3 cellular contexts compared by ENCODE assay signal in the genomic region with DNA sequence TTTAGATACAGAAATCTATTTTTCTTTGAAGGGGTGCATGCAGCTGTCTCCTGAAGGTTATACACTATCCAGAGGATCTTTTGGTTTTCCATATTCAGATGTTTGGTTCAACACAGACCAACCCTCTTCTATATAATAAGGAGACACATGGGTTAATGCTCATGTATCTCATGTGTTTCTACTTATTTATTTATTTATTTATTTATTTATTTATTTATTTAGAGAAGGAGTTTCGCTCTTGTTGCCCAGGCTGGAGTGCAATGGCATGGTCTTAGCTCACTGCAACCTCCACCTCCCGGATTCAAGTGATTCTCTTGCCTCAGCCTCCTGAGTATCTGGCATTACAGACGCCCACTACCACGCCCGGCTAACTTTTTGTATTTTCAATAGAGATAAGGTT.
DNase-seq lines count a peak whose midpoint lies in the region; ATAC-seq, FAIRE-seq and TF ChIP-seq lines count a peak whose summit lies in the region.
"Not testable (repeated sequence)": the region's sequence is repeated elsewhere in the genome, so short reads cannot be mapped to it uniquely, and the experiment has no call there.

No MANE protein-coding gene starts in this region.

- not testable (repeated sequence) for H3K9me3 ChIP-seq in A549; HEK293 (ENCODE audit: control insufficient read depth, insufficient read depth, low read depth, low read length); T-helper 17 cell (ENCODE audit: control insufficient read depth, low read length, poor library complexity, severe bottlenecking)

- TF ChIP-seq CTCF in A549 (IDR thresholded peaks at IDR 0.05); HEK293 (tag by site-specific recombination; IDR thresholded peaks at IDR 0.05): not testable (repeated sequence)

- not testable (repeated sequence) for TF ChIP-seq RAD21 in A549 (conservative IDR thresholded peaks at IDR 0.05 in 1 of 2, IDR thresholded peaks at IDR 0.05 in 1 of 2)

- not testable (repeated sequence) for TF ChIP-seq POLR2A in A549 (IDR thresholded peaks at IDR 0.05; ENCODE audit: low read length)

- not testable (repeated sequence) for ATAC-seq in A549, T-helper 17 cell

- TF ChIP-seq EP300 in A549 (IDR thresholded peaks at IDR 0.05), result not testable (repeated sequence)

- H3K27ac ChIP-seq in A549; HEK293 (ENCODE audit: extremely low read depth, low read depth, low read length): not testable (repeated sequence)

- POLR2A ChIA-PET in A549 (lab: Yijun Ruan, JAX); HEK293 (lab: Yijun Ruan, JAX): not testable (repeated sequence)

- H3K36me3 Mint-ChIP-seq in T-helper 17 cell (ENCODE audit: low read depth), result not testable (repeated sequence)

- H3K27ac Mint-ChIP-seq in T-helper 17 cell, result not testable (repeated sequence)

- not testable (repeated sequence) for H3K4me2 ChIP-seq in A549

- H3K4me1 Mint-ChIP-seq in T-helper 17 cell, result not testable (repeated sequence)

- H3K36me3 ChIP-seq in HEK293 (ENCODE audit: control insufficient read depth in 2 of 2, insufficient read depth in 1 of 2, low read length in 2 of 2), result not testable (repeated sequence)

- not testable (repeated sequence) for H3K27me3 Mint-ChIP-seq in T-helper 17 cell

- 21% methylated on average over 5 of the region's 5 CpGs for WGBS in A549 (ENCODE audit: missing lambda C conversion rate)

- peak overlapping the region; percentile 44 for H3K4me3 Mint-ChIP-seq in T-helper 17 cell

- CTCF ChIA-PET in A549 (lab: Yijun Ruan, JAX), result not testable (repeated sequence)
- CTCF ChIA-PET in HEK293 (lab: Yijun Ruan, JAX), result interaction anchor here (0.6 kb wide), 1 partner anchor 314 kb away, joined by 3 read pairs; no protein-coding TSS in a partner anchor

- not testable (repeated sequence) for H3K4me1 ChIP-seq in A549; HEK293 (ENCODE audit: control insufficient read depth, insufficient read depth, low read length)

- H3K4me3 ChIP-seq in A549; HEK293 (ENCODE audit: low read depth, low read length): not testable (repeated sequence)

- FAIRE-seq in A549 (lab: Jason Lieb, UNC), result not testable (repeated sequence)

- not testable (repeated sequence) for DNase-seq in A549 (ENCODE audit: low read depth in 1 of 2, low spot score in 1 of 2); T-helper 17 cell

TF ChIP-seq in A549, 52 proteins besides CTCF, POLR2A, EP300 and RAD21:
- TF ChIP-seq ZC3H11A (IDR thresholded peaks at IDR 0.05), result peak; percentile 79

TF ChIP-seq in HEK293, 187 proteins besides CTCF, POLR2A, EP300 and RAD21:
- TF ChIP-seq ZNF394 (tag by site-specific recombination; IDR thresholded peaks at IDR 0.05; ENCODE audit: borderline replicate concordance) (peak; percentile 81; the same call in 1 of the 2 replicates), ZNF140 (tag by site-specific recombination; IDR thresholded peaks at IDR 0.05) (peak; percentile 41; the same call in 1 of the 2 replicates), ZNF426 (tag by site-specific recombination; IDR thresholded peaks at IDR 0.05) (peak; percentile 55), ZNF623 (tag by site-specific recombination; IDR thresholded peaks at IDR 0.05) (peak; percentile 45; the same call in 1 of the 2 replicates), ZNF654 (tag by site-specific recombination; IDR thresholded peaks at IDR 0.05; ENCODE audit: low read depth) (peak; percentile 13; the same call in 1 of the 2 replicates), ZNF202 (tag by site-specific recombination; IDR thresholded peaks at IDR 0.05; ENCODE audit: borderline replicate concordance) (0 out of 2 replicates have a peak, but pooled peaks have one; percentile 46), ZNF555 (tag by site-specific recombination; conservative IDR thresholded peaks at IDR 0.05) (peak; percentile 48), ZBTB8A (tag by site-specific recombination; IDR thresholded peaks at IDR 0.05) (0 out of 2 replicates have a peak, but pooled peaks have one; percentile 14), GLI2 (tag by site-specific recombination; IDR thresholded peaks at IDR 0.05; ENCODE audit: borderline replicate concordance, low read depth) (peak; percentile 27; the same call in 1 of the 2 replicates), ZNF560 (tag by site-specific recombination; IDR thresholded peaks at IDR 0.05; ENCODE audit: borderline replicate concordance) (0 out of 2 replicates have a peak, but pooled peaks have one; percentile 16), ZBTB11 (tag by site-specific recombination; conservative IDR thresholded peaks at IDR 0.05; ENCODE audit: low read depth) (peak; percentile 60)
- TF ChIP-seq, protein P1, sequence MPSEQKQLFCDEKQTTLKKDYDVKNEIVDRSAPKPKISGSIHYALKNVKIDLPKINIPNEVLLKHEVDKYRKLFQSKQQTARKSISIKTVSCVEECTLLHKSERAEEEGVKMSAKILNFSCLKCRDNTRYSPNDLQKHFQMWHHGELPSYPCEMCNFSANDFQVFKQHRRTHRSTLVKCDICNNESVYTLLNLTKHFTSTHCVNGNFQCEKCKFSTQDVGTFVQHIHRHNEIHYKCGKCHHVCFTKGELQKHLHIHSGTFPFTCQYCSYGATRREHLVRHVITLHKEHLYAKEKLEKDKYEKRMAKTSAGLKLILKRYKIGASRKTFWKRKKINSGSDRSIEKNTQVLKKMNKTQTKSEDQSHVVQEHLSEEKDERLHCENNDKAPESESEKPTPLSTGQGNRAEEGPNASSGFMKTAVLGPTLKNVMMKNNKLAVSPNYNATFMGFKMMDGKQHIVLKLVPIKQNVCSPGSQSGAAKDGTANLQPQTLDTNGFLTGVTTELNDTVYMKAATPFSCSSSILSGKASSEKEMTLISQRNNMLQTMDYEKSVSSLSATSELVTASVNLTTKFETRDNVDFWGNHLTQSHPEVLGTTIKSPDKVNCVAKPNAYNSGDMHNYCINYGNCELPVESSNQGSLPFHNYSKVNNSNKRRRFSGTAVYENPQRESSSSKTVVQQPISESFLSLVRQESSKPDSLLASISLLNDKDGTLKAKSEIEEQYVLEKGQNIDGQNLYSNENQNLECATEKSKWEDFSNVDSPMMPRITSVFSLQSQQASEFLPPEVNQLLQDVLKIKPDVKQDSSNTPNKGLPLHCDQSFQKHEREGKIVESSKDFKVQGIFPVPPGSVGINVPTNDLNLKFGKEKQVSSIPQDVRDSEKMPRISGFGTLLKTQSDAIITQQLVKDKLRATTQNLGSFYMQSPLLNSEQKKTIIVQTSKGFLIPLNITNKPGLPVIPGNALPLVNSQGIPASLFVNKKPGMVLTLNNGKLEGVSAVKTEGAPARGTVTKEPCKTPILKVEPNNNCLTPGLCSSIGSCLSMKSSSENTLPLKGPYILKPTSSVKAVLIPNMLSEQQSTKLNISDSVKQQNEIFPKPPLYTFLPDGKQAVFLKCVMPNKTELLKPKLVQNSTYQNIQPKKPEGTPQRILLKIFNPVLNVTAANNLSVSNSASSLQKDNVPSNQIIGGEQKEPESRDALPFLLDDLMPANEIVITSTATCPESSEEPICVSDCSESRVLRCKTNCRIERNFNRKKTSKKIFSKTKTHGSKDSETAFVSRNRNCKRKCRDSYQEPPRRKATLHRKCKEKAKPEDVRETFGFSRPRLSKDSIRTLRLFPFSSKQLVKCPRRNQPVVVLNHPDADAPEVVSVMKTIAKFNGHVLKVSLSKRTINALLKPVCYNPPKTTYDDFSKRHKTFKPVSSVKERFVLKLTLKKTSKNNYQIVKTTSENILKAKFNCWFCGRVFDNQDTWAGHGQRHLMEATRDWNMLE (tag by site-specific recombination; conservative IDR thresholded peaks at IDR 0.05; ENCODE audit: low read depth), result peak; percentile 71
